Comparison of ENCODE assay signal across 18 cellular contexts in the genomic region with DNA sequence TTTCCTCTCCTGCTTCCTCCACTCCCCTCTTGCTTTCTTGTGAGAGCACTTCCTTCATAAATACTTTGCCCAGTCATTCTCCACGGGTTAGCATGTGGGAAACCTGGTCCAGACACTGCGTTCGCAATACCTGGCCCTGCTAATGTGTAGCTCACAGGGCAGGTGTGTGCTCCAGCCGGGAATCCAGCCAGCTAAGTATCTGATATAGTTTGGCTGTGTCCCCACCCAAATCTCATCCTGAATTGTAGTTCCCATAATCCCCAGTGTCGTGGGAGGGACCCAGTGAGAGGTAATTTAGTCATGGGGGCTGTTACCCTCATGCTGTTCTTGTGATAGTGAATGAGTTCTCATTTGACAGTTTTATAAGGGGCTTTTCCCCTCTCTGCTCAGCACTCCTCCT. TPM values are rescaled to one million over a fixed set of nuclear protein-coding genes. Genes with fewer than 3 reads are reported as not detected.
DNase-seq lines count a peak whose midpoint lies in the region; ATAC-seq and TF ChIP-seq lines count a peak whose summit lies in the region.
"Had no signal": no experiment of that assay in that cellular context is flagged by ENCODE, and none has a peak within 500 bp of the region (broad histone marks: within the 10 kb centered on the region; RNA-seq: fewer than 3 reads in every experiment).

No MANE protein-coding gene starts in this region.

- H3K4me1 ChIP-seq in Karpas-422 (ENCODE audit: low read length) (peaks cover 22% of the 10 kb centered on the region), lower lobe of right lung (no peaks in the 10 kb centered on the region)

- H3K79me2 ChIP-seq in Karpas-422 (ENCODE audit: low read length) = 0 out of 2 replicates have a peak, but pooled peaks cover 3% of the 10 kb centered on the region

- H3K36me3 Mint-ChIP-seq in activated CD4-positive, alpha-beta T cell treated with anti-CD3 and anti-CD28 coated beads, Interleukin-2, amount 10 ng/mL, durations not matched to agents 7 days and 5 days (ENCODE audit: low read depth) = peaks cover 5% of the 10 kb centered on the region
- peaks cover 0 to 2% (median 0%) of the 10 kb centered on the region in 3 donors for H3K36me3 Mint-ChIP-seq in immature natural killer cell
- peaks cover 16% of the 10 kb centered on the region for H3K36me3 Mint-ChIP-seq in progenitor cell of endocrine pancreas (ENCODE audit: insufficient read depth)

- CTCF ChIA-PET in activated CD4-positive, alpha-beta T cell treated with anti-CD3 and anti-CD28 coated beads, Interleukin-2, amount 10 ng/mL, durations not matched to agents 7 days and 5 days (lab: Charles Lee) = interaction anchor here (0.7 to 1.5 kb wide), 3 partner anchors 17 to 142 kb away, joined by 3 read pairs; no protein-coding TSS in a partner anchor

- intact Hi-C loops in lower lobe of right lung (cut with DNase I) = no loop called here

- peaks cover 14% of the 10 kb centered on the region for H3K4me1 Mint-ChIP-seq in activated CD4-positive, alpha-beta T cell treated with anti-CD3 and anti-CD28 coated beads, Interleukin-2, amount 10 ng/mL, durations not matched to agents 7 days and 5 days
- H3K4me1 Mint-ChIP-seq in immature natural killer cell (peaks cover 16 to 19% of the 10 kb centered on the region in 2 donors), progenitor cell of endocrine pancreas (ENCODE audit: low read depth) (peaks cover 5% of the 10 kb centered on the region)

- H3K9me3 Mint-ChIP-seq in activated CD4-positive, alpha-beta T cell treated with anti-CD3 and anti-CD28 coated beads, Interleukin-2, amount 10 ng/mL, durations not matched to agents 7 days and 5 days = no peaks in the 10 kb centered on the region
- H3K9me3 Mint-ChIP-seq in immature natural killer cell (no peaks in the 10 kb centered on the region), progenitor cell of endocrine pancreas (ENCODE audit: low read depth) (peaks cover 12% of the 10 kb centered on the region)

- ATAC-seq in lower lobe of right lung = no peak

- H3K4me3 ChIP-seq in Karpas-422 (ENCODE audit: low read length) (no peak overlapping the region), lower lobe of right lung (no peak overlapping the region)

- DNase-seq in activated CD4-positive, alpha-beta T cell treated with anti-CD3 and anti-CD28 coated beads, Interleukin-2, amount 10 ng/mL, durations not matched to agents 7 days and 5 days = no peak
- no peak for DNase-seq in activated CD4-positive, alpha-beta T cell treated with anti-CD3 and anti-CD28 coated beads, Interleukin-2, amount 50 U/mL, for 1 hour
- DNase-seq in Karpas-422 = no peak
- DNase-seq in immature natural killer cell = no peak
- DNase-seq in progenitor cell of endocrine pancreas (ENCODE audit: low spot score, unreplicated experiment) = no peak
- no peak for DNase-seq in SK-N-DZ (ENCODE audit: low spot score)
- no peak for DNase-seq in lower lobe of right lung
- DNase-seq in SKM-1 treated with dmso at 0.1 percent for 144 hours (lab: John Stamatoyannopoulos, UW; ENCODE audit: unreplicated experiment) = no peak
- DNase-seq: 8988T; activated CD4-positive, alpha-beta T cell treated with anti-CD3 and anti-CD28 coated beads, Interleukin-2, amount 50 U/mL, for 4 hours; cerebellar nuclear complex; GF-D8; NCI-H2107; NCI-H510A treated with DMSO at 0.1 percent for 48 hours; stimulated activated CD4-positive, alpha-beta T cell treated with anti-CD3 and anti-CD28 coated beads, Interleukin-4, amount 100 ng/mL, for 1 hour had no signal

- no peaks in the 10 kb centered on the region for H3K27me3 ChIP-seq in Karpas-422 (ENCODE audit: low read length)
- H3K27me3 ChIP-seq in lower lobe of right lung (ENCODE audit: low read depth) = no peaks in the 10 kb centered on the region
- H3K27me3 ChIP-seq: esophagus muscularis mucosa had no signal

- no peak overlapping the region for H3K27ac Mint-ChIP-seq in activated CD4-positive, alpha-beta T cell treated with anti-CD3 and anti-CD28 coated beads, Interleukin-2, amount 10 ng/mL, durations not matched to agents 7 days and 5 days
- H3K27ac Mint-ChIP-seq in immature natural killer cell (peak overlapping the region in 1 of 6 donors; percentile 77), progenitor cell of endocrine pancreas (peak overlapping the region; percentile 96)

- POLR2A ChIA-PET in activated CD4-positive, alpha-beta T cell treated with anti-CD3 and anti-CD28 coated beads, Interleukin-2, amount 10 ng/mL, durations not matched to agents 7 days and 5 days (lab: Charles Lee) = no interaction called here

- H3K36me3 ChIP-seq in Karpas-422 (ENCODE audit: insufficient read depth, low read length) (no peaks in the 10 kb centered on the region), lower lobe of right lung (no peaks in the 10 kb centered on the region)
- H3K36me3 ChIP-seq: esophagus muscularis mucosa had no signal

- peak overlapping the region; percentile 71 for H3K4me2 ChIP-seq in Karpas-422 (ENCODE audit: low read depth, low read length, poor library complexity, severe bottlenecking)

- no peak overlapping the region for H2AFZ ChIP-seq in Karpas-422 (ENCODE audit: low read length)

- no peak overlapping the region for H3K27ac ChIP-seq in Karpas-422 (ENCODE audit: low read length)
- no peak overlapping the region for H3K27ac ChIP-seq in lower lobe of right lung
- H3K27ac ChIP-seq: GM23248, HL-60 had no signal

- H3K9me3 ChIP-seq in Karpas-422 (ENCODE audit: low read length) (no peaks in the 10 kb centered on the region), lower lobe of right lung (no peaks in the 10 kb centered on the region)
- H3K9me3 ChIP-seq: esophagus muscularis mucosa had no signal

- no peaks in the 10 kb centered on the region for H4K20me1 ChIP-seq in Karpas-422 (ENCODE audit: insufficient read depth, low read depth, low read length)

- no peaks in the 10 kb centered on the region for H3K9me2 ChIP-seq in Karpas-422 (replicated peaks; ENCODE audit: insufficient read depth, low read length)

- peak overlapping the region; percentile 74 for H3K4me3 Mint-ChIP-seq in activated CD4-positive, alpha-beta T cell treated with anti-CD3 and anti-CD28 coated beads, Interleukin-2, amount 10 ng/mL, durations not matched to agents 7 days and 5 days
- H3K4me3 Mint-ChIP-seq in immature natural killer cell (peak overlapping the region; percentile 74 to 88 (median 84)), progenitor cell of endocrine pancreas (ENCODE audit: low read depth) (peak overlapping the region; percentile 78)

- no peak overlapping the region for H3K9ac ChIP-seq in Karpas-422 (ENCODE audit: low read length)

- H3K27me3 Mint-ChIP-seq in activated CD4-positive, alpha-beta T cell treated with anti-CD3 and anti-CD28 coated beads, Interleukin-2, amount 10 ng/mL, durations not matched to agents 7 days and 5 days = peaks cover 4% of the 10 kb centered on the region
- H3K27me3 Mint-ChIP-seq in immature natural killer cell (ENCODE audit: low read depth in 3 of 3) (peaks cover 0 to 6% (median 5%) of the 10 kb centered on the region in 3 donors), progenitor cell of endocrine pancreas (peaks cover 4% of the 10 kb centered on the region)

- TF ChIP-seq CTCF in progenitor cell of endocrine pancreas (IDR thresholded peaks at IDR 0.05; ENCODE audit: unreplicated experiment) (no peak), lower lobe of right lung (IDR thresholded peaks at IDR 0.05) (no peak)

RNA-seq across cellular contexts. Expression of a gene that starts 32.2 kb away (rescaled TPM):
- total RNA-seq in activated CD4-positive, alpha-beta T cell treated with anti-CD3 and anti-CD28 coated beads, Interleukin-2, amount 10 ng/mL, durations not matched to agents 7 days and 5 days = 10 to 100 TPM; 25.8 to 27.9 TPM
- 17.9 and 43.8 TPM in 2 replicates for total RNA-seq in Karpas-422 (2014; rRNA removed; shearing (Covaris generic); ENCODE audit: low replicate concordance)
- 10 to 100 TPM; 22.5 to 26.6 (median 23.3) TPM for polyA plus RNA-seq in immature natural killer cell
- total RNA-seq in progenitor cell of endocrine pancreas (37.8 and 41.2 TPM in 2 replicates), lower lobe of right lung (36.5 TPM)
- polyA plus RNA-seq in SK-N-DZ (2014; cell fraction: cytosol; rRNA removed) = 25.3 and 32.7 TPM in 2 replicates
- 43.4 and 53.1 TPM in 2 replicates for polyA plus RNA-seq in SK-N-DZ (2014; cell fraction: nucleus; rRNA removed)
